ENCODE assay signal across 18 cellular contexts in genomic region chr10:49644035-49644345, GRCh38. TPM values are rescaled to one million over a fixed set of nuclear protein-coding genes. Genes with fewer than 3 reads are reported as not detected.
A peak's percentile ranks its signal among the peaks of the same experiment; 100 is the strongest.
DNase-seq lines count a peak whose midpoint lies in the region; ATAC-seq and TF ChIP-seq lines count a peak whose summit lies in the region.
"Had no signal": no experiment of that assay in that cellular context is flagged by ENCODE, and none has a peak within 500 bp of the region (broad histone marks: within the 10 kb centered on the region; RNA-seq: fewer than 3 reads in every experiment).

No MANE protein-coding gene starts in this region.

- no peak overlapping the region for H3K4ac ChIP-seq in neuronal stem cell (ENCODE audit: low read length)

- in situ Hi-C loops in GM13977 (cut with MboI; ENCODE audit: low pct_unique_long_range_greater_than_20kb, low sequenced_read_pairs, unreplicated experiment) = no loop called here

- ATAC-seq in WTC11 (no peak), HG03565 (IDR thresholded peaks at IDR 0.05; ENCODE audit: unreplicated experiment) (no peak)

- no peaks in the 10 kb centered on the region for H3K9me3 Mint-ChIP-seq in WTC11
- H3K9me3 Mint-ChIP-seq: H9 had no signal

- peak overlapping the region; percentile 37 for H2AK5ac ChIP-seq in neuronal stem cell (ENCODE audit: low read depth, low read length)

- peaks cover 2% of the 10 kb centered on the region for H3K4me1 Mint-ChIP-seq in WTC11

- CTCF ChIA-PET in WTC11 (lab: Charles Lee) = interaction anchor here (1.0 kb wide), 1 partner anchor 101 kb away, joined by 3 read pairs; no protein-coding TSS in a partner anchor

- H3K4me2 ChIP-seq in BLaER1 treated with 17β-estradiol and CSF1 and Interleukin-3, amounts not matched to agents 10 nM and 100 nM = peak overlapping the region in 8 of 11 experiments; percentile 8 to 91 (median 48); a peak in 15 of 22 replicates
- H3K4me2 ChIP-seq in neuronal stem cell (ENCODE audit: insufficient read depth, low read length, poor library complexity, severe bottlenecking) = no peak overlapping the region

- POLR2A ChIA-PET in WTC11 (lab: Charles Lee) = no interaction called here

- no peaks in the 10 kb centered on the region for H3K27me3 ChIP-seq in BLaER1 treated with 17β-estradiol and CSF1 and Interleukin-3, amounts not matched to agents 10 nM and 100 nM
- H3K27me3 ChIP-seq in neuronal stem cell (ENCODE audit: control insufficient read depth in 3 of 3, insufficient read depth in 3 of 3, low read depth in 1 of 3, low read length in 3 of 3) = peaks cover 0 to 27% (median 0%) of the 10 kb centered on the region in 3 experiments
- H3K27me3 ChIP-seq: BE2C had no signal

- no peaks in the 10 kb centered on the region for H3K9me3 ChIP-seq in BLaER1 treated with 17β-estradiol and CSF1 and Interleukin-3, amounts not matched to agents 10 nM and 100 nM (replicated peaks in 1 of 11)
- H3K9me3 ChIP-seq in neuronal stem cell (replicated peaks in 1 of 2; ENCODE audit: control insufficient read depth in 2 of 2, insufficient read depth in 1 of 2, low read depth in 1 of 2, low read length in 2 of 2) = no peaks in the 10 kb centered on the region
- H3K9me3 ChIP-seq: BE2C had no signal

- H2BK15ac ChIP-seq in neuronal stem cell (ENCODE audit: low read length) = no peak overlapping the region

- WGBS in neuronal stem cell (ENCODE audit: extremely low coverage in 2 of 2, insufficient read length in 2 of 2, insufficient replicate concordance in 1 of 2), 2 donors = no CpG with 5 or more reads among the region's 4 CpGs

- peaks cover 12 to 55% (median 49%) of the 10 kb centered on the region in 10 experiments for H3K4me1 ChIP-seq in BLaER1 treated with 17β-estradiol and CSF1 and Interleukin-3, amounts not matched to agents 10 nM and 100 nM
- H3K4me1 ChIP-seq in neuronal stem cell (ENCODE audit: control insufficient read depth in 2 of 2, insufficient read depth in 1 of 2, low read depth in 1 of 2, low read length in 2 of 2) = peaks cover 0 to 1% of the 10 kb centered on the region in 2 donors
- H3K4me1 ChIP-seq: BE2C had no signal

- peak overlapping the region in 2 of 11 experiments; percentile 6 to 12; a peak in 1 of 22 replicates for H3K27ac ChIP-seq in BLaER1 treated with 17β-estradiol and CSF1 and Interleukin-3, amounts not matched to agents 10 nM and 100 nM
- H3K27ac ChIP-seq in neuronal stem cell (replicated peaks; ENCODE audit: low read length) = no peak overlapping the region

- no peak overlapping the region for H2BK12ac ChIP-seq in neuronal stem cell (ENCODE audit: low read length)

- peak overlapping the region; percentile 5 for H3K18ac ChIP-seq in neuronal stem cell (ENCODE audit: low read length)

- H2BK5ac ChIP-seq in neuronal stem cell (ENCODE audit: low read length) = no peak overlapping the region

- H3K14ac ChIP-seq in neuronal stem cell (ENCODE audit: low read length) = no peak overlapping the region

- TF ChIP-seq CTCF in WTC11 (IDR thresholded peaks at IDR 0.05) (no peak), GM13977 (IDR thresholded peaks at IDR 0.05; ENCODE audit: extremely low read depth, insufficient read depth, missing control alignments) (no peak)

- H3K79me1 ChIP-seq in neuronal stem cell (ENCODE audit: low read depth, low read length) = no peaks in the 10 kb centered on the region

- H3K4me3 ChIP-seq in BLaER1 treated with 17β-estradiol and CSF1 and Interleukin-3, amounts not matched to agents 10 nM and 100 nM = no peak overlapping the region
- peak overlapping the region in 1 of 2 donors; percentile 16 for H3K4me3 ChIP-seq in neuronal stem cell (ENCODE audit: low read length in 2 of 2)

- H4K8ac ChIP-seq in neuronal stem cell (ENCODE audit: low read depth, low read length) = no peak overlapping the region

- peaks cover 11% of the 10 kb centered on the region for H3K27me3 Mint-ChIP-seq in WTC11 (ENCODE audit: low read depth)

- H3K23ac ChIP-seq in neuronal stem cell (ENCODE audit: low read depth, low read length, poor library complexity) = peak overlapping the region; percentile 35

- H2AFZ ChIP-seq in neuronal stem cell (ENCODE audit: low read length) = no peak overlapping the region

- no peak overlapping the region for H3K9ac ChIP-seq in BLaER1 treated with 17β-estradiol and CSF1 and Interleukin-3, amounts not matched to agents 10 nM and 100 nM
- no peak overlapping the region for H3K9ac ChIP-seq in neuronal stem cell (ENCODE audit: low read depth, low read length, poor library complexity)

- H3K36me3 ChIP-seq in BLaER1 treated with 17β-estradiol and CSF1 and Interleukin-3, amounts not matched to agents 10 nM and 100 nM = no peaks in the 10 kb centered on the region
- H3K36me3 ChIP-seq in neuronal stem cell (replicated peaks in 1 of 2; ENCODE audit: control insufficient read depth in 2 of 2, insufficient read depth in 2 of 2, low read length in 2 of 2) = no peaks in the 10 kb centered on the region
- H3K36me3 ChIP-seq: BE2C had no signal

- DNase-seq in WTC11 (ENCODE audit: low spot score) (no peak), islet precursor cell (peak; percentile 36), neuronal stem cell (ENCODE audit: low spot score) (no peak), GM13977 (ENCODE audit: low spot score) (no peak), H4 (ENCODE audit: low spot score) (no peak), GM19240 (ENCODE audit: insufficient read length, low spot score) (no peak)
- DNase-seq: ACHN; BE2C; Calu3; CD4-positive, alpha-beta memory T cell; DMS79 treated with DMSO at 0.1 percent for 48 hours; GF-D8; GOT3; KG1 had no signal

- no peak overlapping the region for H4K91ac ChIP-seq in neuronal stem cell (ENCODE audit: low read depth, low read length, poor library complexity)

- no peak overlapping the region for H3K4me3 Mint-ChIP-seq in WTC11
- H3K4me3 Mint-ChIP-seq: CD14-positive monocyte; CD4-positive, alpha-beta memory T cell; H9 had no signal

- H3K27ac Mint-ChIP-seq in WTC11 = 0 out of 2 replicates have a peak overlapping the region, but pooled peaks have one; percentile 29
- H3K27ac Mint-ChIP-seq: CD14-positive monocyte; CD4-positive, alpha-beta memory T cell; H9 had no signal

- H3K36me3 Mint-ChIP-seq in WTC11 = no peaks in the 10 kb centered on the region
- H3K36me3 Mint-ChIP-seq: CD14-positive monocyte; CD4-positive, alpha-beta memory T cell had no signal

- no peaks in the 10 kb centered on the region for H4K20me1 ChIP-seq in BLaER1 treated with 17β-estradiol and CSF1 and Interleukin-3, amounts not matched to agents 10 nM and 100 nM

- no peak overlapping the region for H2BK120ac ChIP-seq in neuronal stem cell (ENCODE audit: low read depth, low read length)

TF ChIP-seq in WTC11, 78 proteins besides CTCF, POLR2A, EP300 and RAD21:
- TF ChIP-seq NFATC4 (CRISPR knock-in tag; IDR thresholded peaks at IDR 0.05) = no peak

RNA-seq across cellular contexts. Expression of gene CHAT, which starts 30.2 kb away (rescaled TPM):
- total RNA-seq in WTC11 (2021) = not detected in 3 replicates
- 0.03 TPM for polyA plus RNA-seq in neuronal stem cell (2013, experiment 1 of 2)
- polyA plus RNA-seq in neuronal stem cell (2013, experiment 2 of 2) = not detected
- not detected in 2 replicates for total RNA-seq in H4 (2014; rRNA removed; shearing (Covaris generic))
- total RNA-seq: Calu3; CD4-positive, alpha-beta memory T cell; H9 had no signal
- polyA plus RNA-seq: CD14-positive monocyte; CD4-positive, alpha-beta memory T cell had no signal

RNA-seq across cellular contexts. Expression of gene SLC18A3, which starts 33.9 kb away (rescaled TPM):
- total RNA-seq in WTC11 (2021) = 0.07 to 0.13 TPM (median 0.09 TPM) in 3 replicates
- polyA plus RNA-seq in neuronal stem cell (2013, experiment 1 of 2) = 0.07 TPM
- polyA plus RNA-seq in neuronal stem cell (2013, experiment 2 of 2) = 0.06 TPM
- total RNA-seq in H4 (2014; rRNA removed; shearing (Covaris generic)) = not detected in 2 replicates
- total RNA-seq: Calu3; CD4-positive, alpha-beta memory T cell; H9 had no signal
- polyA plus RNA-seq: CD14-positive monocyte; CD4-positive, alpha-beta memory T cell had no signal

RNA-seq across cellular contexts. Expression of gene C10orf53, which starts 35.5 kb away (rescaled TPM):
- total RNA-seq in WTC11 (2021) = not detected in 3 replicates
- 0.08 TPM for polyA plus RNA-seq in neuronal stem cell (2013, experiment 1 of 2)
- polyA plus RNA-seq in neuronal stem cell (2013, experiment 2 of 2) = 0.06 TPM
- total RNA-seq in H4 (2014; rRNA removed; shearing (Covaris generic)) = not detected in 2 replicates
- total RNA-seq: Calu3; CD4-positive, alpha-beta memory T cell; H9 had no signal
- polyA plus RNA-seq: CD14-positive monocyte; CD4-positive, alpha-beta memory T cell had no signal
